In genomic region chr3:21036888-21037287, GRCh38 we compare ENCODE assay signal across 8 cellular contexts.
"Had no signal": no experiment of that assay in that cellular context is flagged by ENCODE, and none has a peak within 500 bp of the region (broad histone marks: within the 10 kb centered on the region; RNA-seq: fewer than 3 reads in every experiment).

No MANE protein-coding gene starts in this region.

- H3K4me3 ChIP-seq: GM12878 had no signal

- ATAC-seq: GM12878 had no signal

- FAIRE-seq: G401.6, GM12878, GM12891, GM12892, GM18507, GM19239 had no signal

- DNase-seq: GDM1, GF-D8 had no signal
